Comparison of ENCODE assay signal across 9 cellular contexts in genomic region chr12:10540776-10541205, GRCh38. TPM values are rescaled to one million over a fixed set of nuclear protein-coding genes. Genes with fewer than 3 reads are reported as not detected.
DNase-seq lines count a peak whose midpoint lies in the region; ATAC-seq and TF ChIP-seq lines count a peak whose summit lies in the region.
"Had no signal": no experiment of that assay in that cellular context is flagged by ENCODE, and none has a peak within 500 bp of the region (broad histone marks: within the 10 kb centered on the region; RNA-seq: fewer than 3 reads in every experiment).

No MANE protein-coding gene starts in this region.

- H3K4me2 ChIP-seq in BLaER1 treated with 17β-estradiol and CSF1 and Interleukin-3, amounts not matched to agents 10 nM and 100 nM: peak overlapping the region in 5 of 11 experiments; percentile 11 to 60 (median 43); a peak in 9 of 22 replicates

- no peaks in the 10 kb centered on the region for H3K27me3 Mint-ChIP-seq in activated naive CD8-positive, alpha-beta T cell treated with anti-CD3 and anti-CD28 coated beads, Interleukin-2, amount 50 U/mL, for 24 hours
- H3K27me3 Mint-ChIP-seq in glutamatergic neuron (ENCODE audit: unreplicated experiment): no peaks in the 10 kb centered on the region

- peaks cover 0 to 17% (median 4%) of the 10 kb centered on the region in 10 experiments; a peak in 10 of 20 replicates for H3K4me1 ChIP-seq in BLaER1 treated with 17β-estradiol and CSF1 and Interleukin-3, amounts not matched to agents 10 nM and 100 nM

- peaks cover 0 to 21% (median 8%) of the 10 kb centered on the region in 11 experiments; a peak in 15 of 22 replicates for H3K9me3 ChIP-seq in BLaER1 treated with 17β-estradiol and CSF1 and Interleukin-3, amounts not matched to agents 10 nM and 100 nM (replicated peaks in 1 of 11)

- peak overlapping the region; percentile 61 for H3K4me3 Mint-ChIP-seq in activated naive CD8-positive, alpha-beta T cell treated with anti-CD3 and anti-CD28 coated beads, Interleukin-2, amount 50 U/mL, for 24 hours
- H3K4me3 Mint-ChIP-seq in glutamatergic neuron (ENCODE audit: unreplicated experiment): no peak overlapping the region

- H4K20me1 ChIP-seq in BLaER1 treated with 17β-estradiol and CSF1 and Interleukin-3, amounts not matched to agents 10 nM and 100 nM: no peaks in the 10 kb centered on the region

- peaks cover 11% of the 10 kb centered on the region for H3K36me3 Mint-ChIP-seq in activated naive CD8-positive, alpha-beta T cell treated with anti-CD3 and anti-CD28 coated beads, Interleukin-2, amount 50 U/mL, for 24 hours (ENCODE audit: low read depth)
- H3K36me3 Mint-ChIP-seq in glutamatergic neuron (ENCODE audit: unreplicated experiment): no peaks in the 10 kb centered on the region

- H3K9me3 Mint-ChIP-seq in activated naive CD8-positive, alpha-beta T cell treated with anti-CD3 and anti-CD28 coated beads, Interleukin-2, amount 50 U/mL, for 24 hours: peaks cover 32% of the 10 kb centered on the region
- H3K9me3 Mint-ChIP-seq in glutamatergic neuron (ENCODE audit: unreplicated experiment): no peaks in the 10 kb centered on the region

- DNase-seq in activated naive CD8-positive, alpha-beta T cell treated with anti-CD3 and anti-CD28 coated beads, Interleukin-2, amount 50 U/mL, for 24 hours: no peak
- DNase-seq in amygdala (lab: John Stamatoyannopoulos, UW): no peak
- DNase-seq in NCI-H2196 treated with DMSO at 0.1 percent for 48 hours (lab: John Stamatoyannopoulos, UW; ENCODE audit: unreplicated experiment): no peak
- DNase-seq in glutamatergic neuron: no peak
- no peak for DNase-seq in stimulated activated naive CD4-positive, alpha-beta T cell treated with Interleukin-2 at 50 U/mL for 16 hours (lab: John Stamatoyannopoulos, UW)
- DNase-seq: hippocampal formation had no signal

- no peaks in the 10 kb centered on the region for H3K36me3 ChIP-seq in BLaER1 treated with 17β-estradiol and CSF1 and Interleukin-3, amounts not matched to agents 10 nM and 100 nM

- H3K27ac ChIP-seq in BLaER1 treated with 17β-estradiol and CSF1 and Interleukin-3, amounts not matched to agents 10 nM and 100 nM: peak overlapping the region in 10 of 11 experiments; percentile 2 to 80 (median 48); a peak in 13 of 22 replicates

- peak overlapping the region in 1 of 11 experiments; percentile 38; a peak in 1 of 22 replicates for H3K9ac ChIP-seq in BLaER1 treated with 17β-estradiol and CSF1 and Interleukin-3, amounts not matched to agents 10 nM and 100 nM

- no peak overlapping the region for H3K4me3 ChIP-seq in BLaER1 treated with 17β-estradiol and CSF1 and Interleukin-3, amounts not matched to agents 10 nM and 100 nM

- peaks cover 57% of the 10 kb centered on the region for H3K4me1 Mint-ChIP-seq in activated naive CD8-positive, alpha-beta T cell treated with anti-CD3 and anti-CD28 coated beads, Interleukin-2, amount 50 U/mL, for 24 hours
- H3K4me1 Mint-ChIP-seq in glutamatergic neuron (ENCODE audit: low read depth, unreplicated experiment): no peaks in the 10 kb centered on the region

- no peaks in the 10 kb centered on the region for H3K27me3 ChIP-seq in BLaER1 treated with 17β-estradiol and CSF1 and Interleukin-3, amounts not matched to agents 10 nM and 100 nM

- peak overlapping the region; percentile 96 for H3K27ac Mint-ChIP-seq in activated naive CD8-positive, alpha-beta T cell treated with anti-CD3 and anti-CD28 coated beads, Interleukin-2, amount 50 U/mL, for 24 hours
- H3K27ac Mint-ChIP-seq in glutamatergic neuron (ENCODE audit: unreplicated experiment): no peak overlapping the region

- TF ChIP-seq CTCF in glutamatergic neuron (IDR thresholded peaks at IDR 0.05; ENCODE audit: partially characterized antibody, unreplicated experiment): no peak

- ATAC-seq in GM19397 (IDR thresholded peaks at IDR 0.05; ENCODE audit: unreplicated experiment) (peak; percentile 98), HG03103 (IDR thresholded peaks at IDR 0.05; ENCODE audit: low read depth, unreplicated experiment) (peak; percentile 81)
- peak; percentile 97 for ATAC-seq in activated naive CD8-positive, alpha-beta T cell treated with anti-CD3 and anti-CD28 coated beads, Interleukin-2, amount 50 U/mL, for 24 hours

RNA-seq across cellular contexts. Expression of gene EIF2S3B, which starts 35.1 kb away (rescaled TPM):
- total RNA-seq in glutamatergic neuron (ENCODE audit: unreplicated experiment): 4.1 TPM
